ENCODE assay signal across 9 cellular contexts in the genomic region with DNA sequence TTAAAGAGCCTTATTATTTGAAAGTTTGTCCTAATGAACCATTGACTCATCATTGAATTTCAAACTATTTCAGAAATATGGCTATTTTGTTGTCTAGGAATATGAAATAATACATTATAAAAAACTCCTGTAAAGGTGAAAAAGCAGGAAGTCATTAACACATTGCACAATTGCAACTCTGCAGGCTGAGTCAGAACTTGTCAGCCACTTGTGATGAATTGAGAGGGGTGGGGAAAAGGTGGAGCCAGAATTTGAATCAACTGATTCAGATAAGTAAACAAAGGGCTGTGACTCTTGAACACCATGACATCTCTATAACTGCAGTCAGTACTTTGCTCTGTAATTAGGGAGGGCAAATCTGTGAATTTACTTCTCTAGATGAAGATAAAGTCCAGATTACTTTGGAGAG. TPM values are rescaled to one million over a fixed set of nuclear protein-coding genes. Genes with fewer than 3 reads are reported as not detected.
DNase-seq lines count a peak whose midpoint lies in the region; ATAC-seq and TF ChIP-seq lines count a peak whose summit lies in the region.
"Had no signal": no experiment of that assay in that cellular context is flagged by ENCODE, and none has a peak within 500 bp of the region (broad histone marks: within the 10 kb centered on the region; RNA-seq: fewer than 3 reads in every experiment).

No MANE protein-coding gene starts in this region.

- peaks cover 13% of the 10 kb centered on the region for H3K4me1 Mint-ChIP-seq in activated CD4-positive, alpha-beta T cell treated with anti-CD3 and anti-CD28 coated beads, Interleukin-2, amount 10 ng/mL, durations not matched to agents 24 days and 14 days
- H3K4me1 Mint-ChIP-seq in type B pancreatic cell (ENCODE audit: unreplicated experiment), result peaks cover 19% of the 10 kb centered on the region
- peaks cover 5 to 6% of the 10 kb centered on the region in 2 donors for H3K4me1 Mint-ChIP-seq in natural killer cell

- no peak overlapping the region for H3K27ac Mint-ChIP-seq in activated CD4-positive, alpha-beta T cell treated with anti-CD3 and anti-CD28 coated beads, Interleukin-2, amount 10 ng/mL, durations not matched to agents 24 days and 14 days
- H3K27ac Mint-ChIP-seq in type B pancreatic cell, result peak overlapping the region; percentile 87
- H3K27ac Mint-ChIP-seq in natural killer cell, result no peak overlapping the region

- ATAC-seq in HG02678 (IDR thresholded peaks at IDR 0.05; ENCODE audit: unreplicated experiment) (no peak), natural killer cell (no peak)

- no peak for TF ChIP-seq CTCF in epithelial cell of esophagus (IDR thresholded peaks at IDR 0.05; ENCODE audit: insufficient read depth, low read depth, low read length, missing control alignments)
- no peak for TF ChIP-seq CTCF in type B pancreatic cell (conservative IDR thresholded peaks at IDR 0.05)
- TF ChIP-seq CTCF in natural killer cell (IDR thresholded peaks at IDR 0.05), result no peak

- peaks cover 7% of the 10 kb centered on the region for H3K27me3 Mint-ChIP-seq in activated CD4-positive, alpha-beta T cell treated with anti-CD3 and anti-CD28 coated beads, Interleukin-2, amount 10 ng/mL, durations not matched to agents 24 days and 14 days
- peaks cover 12% of the 10 kb centered on the region for H3K27me3 Mint-ChIP-seq in type B pancreatic cell
- H3K27me3 Mint-ChIP-seq in natural killer cell (ENCODE audit: low read depth in 2 of 2), result peaks cover 3 to 5% of the 10 kb centered on the region in 2 donors

- peak; percentile 61 for DNase-seq in activated CD4-positive, alpha-beta T cell treated with anti-CD3 and anti-CD28 coated beads, Interleukin-2, amount 10 ng/mL, durations not matched to agents 24 days and 14 days
- DNase-seq in activated CD4-positive, alpha-beta T cell treated with anti-CD3 and anti-CD28 coated beads for 4 hours, result no peak
- peak; percentile 59 for DNase-seq in NCI-H510A (lab: John Stamatoyannopoulos, UW)
- DNase-seq in epithelial cell of esophagus (ENCODE audit: low read depth), result peak; percentile 98
- DNase-seq in type B pancreatic cell (ENCODE audit: extremely low spot score, unreplicated experiment), result no peak
- no peak for DNase-seq in T1000 (lab: John Stamatoyannopoulos, UW)
- no peak for DNase-seq in natural killer cell
- DNase-seq: heart right ventricle had no signal

- intact Hi-C loops in activated CD4-positive, alpha-beta T cell treated with anti-CD3 and anti-CD28 coated beads, Interleukin-2, amount 10 ng/mL, durations not matched to agents 24 days and 14 days (cut with micrococcal nuclease), result no loop called here
- intact Hi-C loops in natural killer cell (cut with micrococcal nuclease), result no loop called here

- H3K36me3 Mint-ChIP-seq in activated CD4-positive, alpha-beta T cell treated with anti-CD3 and anti-CD28 coated beads, Interleukin-2, amount 10 ng/mL, durations not matched to agents 24 days and 14 days (ENCODE audit: low read depth), result no peaks in the 10 kb centered on the region
- peaks cover 5% of the 10 kb centered on the region for H3K36me3 Mint-ChIP-seq in type B pancreatic cell
- H3K36me3 Mint-ChIP-seq in natural killer cell, result no peaks in the 10 kb centered on the region

- no peaks in the 10 kb centered on the region for H3K9me3 Mint-ChIP-seq in activated CD4-positive, alpha-beta T cell treated with anti-CD3 and anti-CD28 coated beads, Interleukin-2, amount 10 ng/mL, durations not matched to agents 24 days and 14 days
- H3K9me3 Mint-ChIP-seq in type B pancreatic cell, result peaks cover 5% of the 10 kb centered on the region
- no peaks in the 10 kb centered on the region for H3K9me3 Mint-ChIP-seq in natural killer cell

- no peak overlapping the region for H3K4me3 ChIP-seq in epithelial cell of esophagus (ENCODE audit: low read length)
- H3K4me3 ChIP-seq: heart right ventricle had no signal

- H3K4me3 Mint-ChIP-seq in activated CD4-positive, alpha-beta T cell treated with anti-CD3 and anti-CD28 coated beads, Interleukin-2, amount 10 ng/mL, durations not matched to agents 24 days and 14 days, result no peak overlapping the region
- H3K4me3 Mint-ChIP-seq in type B pancreatic cell (peak overlapping the region; percentile 61), natural killer cell (no peak overlapping the region)

RNA-seq across cellular contexts. Expression of a gene that starts 6.0 kb away (rescaled TPM):
- total RNA-seq in activated CD4-positive, alpha-beta T cell treated with anti-CD3 and anti-CD28 coated beads, Interleukin-2, amount 10 ng/mL, durations not matched to agents 24 days and 14 days, result 0.14 TPM in 1 of 2 replicates, not detected in the other
- 9.5 and 19.2 TPM in 2 replicates for total RNA-seq in type B pancreatic cell (ENCODE audit: low replicate concordance)
- not detected for total RNA-seq in natural killer cell

RNA-seq across cellular contexts. Expression of a gene that starts 56.7 kb away (rescaled TPM):
- not detected in 2 replicates for total RNA-seq in activated CD4-positive, alpha-beta T cell treated with anti-CD3 and anti-CD28 coated beads, Interleukin-2, amount 10 ng/mL, durations not matched to agents 24 days and 14 days
- 0.50 TPM in 1 of 2 replicates, not detected in the other for total RNA-seq in type B pancreatic cell (ENCODE audit: low replicate concordance)
- total RNA-seq in natural killer cell, result not detected
- total RNA-seq: heart right ventricle had no signal

Comparison
In these comparisons a context has a peak if more than half of its experiments do, and no peak if none do; other contexts are left out.
1. DNase-seq: peak in activated CD4-positive, alpha-beta T cell treated with anti-CD3 and anti-CD28 coated beads, Interleukin-2, amount 10 ng/mL, durations not matched to agents 24 days and 14 days (single experiment), NCI-H510A (single experiment) and epithelial cell of esophagus (single experiment); none in activated CD4-positive, alpha-beta T cell treated with anti-CD3 and anti-CD28 coated beads for 4 hours (0 of 2), type B pancreatic cell (single experiment), T1000 (single experiment) and natural killer cell (single experiment).